22 cellular contexts compared by ENCODE assay signal in genomic region chr18:44135791-44136190, GRCh38.
DNase-seq lines count a peak whose midpoint lies in the region.
"Had no signal": no experiment of that assay in that cellular context is flagged by ENCODE, and none has a peak within 500 bp of the region (broad histone marks: within the 10 kb centered on the region; RNA-seq: fewer than 3 reads in every experiment).

No MANE protein-coding gene starts in this region.

- in situ Hi-C loops in HAP-1 (cut with MboI; ENCODE audit: low sequenced_read_pairs) = no loop called here

- H3K4me1 ChIP-seq in HAP-1 = no peaks in the 10 kb centered on the region
- H3K4me1 ChIP-seq: BE2C had no signal

- H3K27me3 ChIP-seq in HAP-1 (ENCODE audit: low read depth) = no peaks in the 10 kb centered on the region
- H3K27me3 ChIP-seq: BE2C, BLaER1 had no signal

- DNase-seq in HAP-1 (ENCODE audit: low spot score in 2 of 2) (peak; percentile 42 to 44), M059J (ENCODE audit: low read depth) (peak; percentile 82), renal cortical epithelial cell (ENCODE audit: low read depth) (peak; percentile 75), SHP77 (lab: John Stamatoyannopoulos, UW) (no peak), NCI-H1436 treated with DMSO at 0.1 percent for 48 hours (lab: John Stamatoyannopoulos, UW) (no peak)
- DNase-seq: 8988T; ACHN; BE2C; C1 segment of cervical spinal cord; CD4-positive, alpha-beta memory T cell; CD4-positive, CD25-positive, alpha-beta regulatory T cell; CD8-positive, alpha-beta memory T cell; COR-L47; DMS 273 treated with DMSO at 0.1 percent for 48 hours; DMS153; DMS53; DMS79; DND-41; EL; GDM1 had no signal

- no peaks in the 10 kb centered on the region for H3K36me3 ChIP-seq in HAP-1 (replicated peaks)
- H3K36me3 ChIP-seq: BE2C, BLaER1 had no signal

- H3K9me3 ChIP-seq in HAP-1 = no peaks in the 10 kb centered on the region
- H3K9me3 ChIP-seq: BE2C, BLaER1 had no signal

- no peak overlapping the region for H3K4me3 ChIP-seq in HAP-1
- H3K4me3 ChIP-seq: BLaER1, GM12878 had no signal

Comparison
In these comparisons a context has a peak if more than half of its experiments do, and no peak if none do; other contexts are left out.
1. DNase-seq: peak in HAP-1 (2 of 2), M059J (single experiment) and renal cortical epithelial cell (single experiment); none in SHP77 (0 of 2) and NCI-H1436 treated with DMSO at 0.1 percent for 48 hours (single experiment).